In genomic region chr10:110448682-110449418, GRCh38 we compare ENCODE assay signal across 2 cellular contexts.
TF ChIP-seq lines count a peak whose summit lies in the region.

No MANE protein-coding gene starts in this region.

TF ChIP-seq in IMR-90, 13 proteins besides CTCF, POLR2A, EP300 and RAD21:
- TF ChIP-seq BHLHE40 (IDR thresholded peaks at IDR 0.05; ENCODE audit: low read depth, low read length): no peak
- no peak for TF ChIP-seq MAZ (IDR thresholded peaks at IDR 0.05; ENCODE audit: borderline replicate concordance, low read depth, low read length)
- no peak for TF ChIP-seq USF2 (IDR thresholded peaks at IDR 0.05; ENCODE audit: low read depth, low read length)
- TF ChIP-seq MAFK (IDR thresholded peaks at IDR 0.05; ENCODE audit: low read depth, low read length): no peak
- TF ChIP-seq CHD1 (IDR thresholded peaks at IDR 0.05; ENCODE audit: low read depth, low read length): no peak
- TF ChIP-seq RCOR1 (IDR thresholded peaks at IDR 0.05; ENCODE audit: insufficient replicate concordance, low read length): no peak
- no peak for TF ChIP-seq FOS (IDR thresholded peaks at IDR 0.05; ENCODE audit: low read depth, low read length)
- no peak for TF ChIP-seq RFX5 (IDR thresholded peaks at IDR 0.05; ENCODE audit: low read depth, low read length)
- no peak for TF ChIP-seq NFE2L2 (IDR thresholded peaks at IDR 0.05; ENCODE audit: low read depth, low read length)
- TF ChIP-seq MXI1 (IDR thresholded peaks at IDR 0.05; ENCODE audit: borderline replicate concordance, low read depth, low read length): no peak
- TF ChIP-seq ELK1 (IDR thresholded peaks at IDR 0.05; ENCODE audit: borderline replicate concordance, low read depth, low read length): no peak
- no peak for TF ChIP-seq CEBPB (IDR thresholded peaks at IDR 0.05; ENCODE audit: low read depth, low read length)
- TF ChIP-seq SMC3 (IDR thresholded peaks at IDR 0.05; ENCODE audit: low read depth, low read length): no peak

TF ChIP-seq in K562, 482 proteins besides CTCF, POLR2A, EP300 and RAD21:
- TF ChIP-seq ZNF507 (tag; conservative IDR thresholded peaks at IDR 0.05): peak; percentile 90
- no peak for TF ChIP-seq DMBX1 (CRISPR knock-in tag; IDR thresholded peaks at IDR 0.05; ENCODE audit: borderline replicate concordance)
- no peak for TF ChIP-seq DIDO1 (tag; IDR thresholded peaks at IDR 0.05; ENCODE audit: low read depth)
- no peak for TF ChIP-seq CEBPG (CRISPR knock-in tag; IDR thresholded peaks at IDR 0.05)
- TF ChIP-seq CEBPG (tag; conservative IDR thresholded peaks at IDR 0.05 in 1 of 2, IDR thresholded peaks at IDR 0.05 in 1 of 2): peak in 1 of 2 experiments; percentile 64; a peak in 2 of 4 replicates
- TF ChIP-seq GABPB1 (CRISPR knock-in tag; IDR thresholded peaks at IDR 0.05): no peak
- no peak for TF ChIP-seq E2F6 (IDR thresholded peaks at IDR 0.05; ENCODE audit: borderline replicate concordance in 1 of 2, extremely low read depth in 1 of 2, insufficient read depth in 1 of 2, insufficient read length in 1 of 2, low read depth in 1 of 2, low read length in 1 of 2, poor library complexity in 1 of 2, severe bottlenecking in 1 of 2)
TF ChIP-seq in K562: peak in this region for 2.
